9 cellular contexts compared by ENCODE assay signal in genomic region chr10:118564652-118565051, GRCh38.
DNase-seq lines count a peak whose midpoint lies in the region; ATAC-seq and TF ChIP-seq lines count a peak whose summit lies in the region.
"Had no signal": no experiment of that assay in that cellular context is flagged by ENCODE, and none has a peak within 500 bp of the region (broad histone marks: within the 10 kb centered on the region; RNA-seq: fewer than 3 reads in every experiment).

No MANE protein-coding gene starts in this region.

- H3K36me3 Mint-ChIP-seq in nephron progenitor cell (ENCODE audit: low read depth) = no peaks in the 10 kb centered on the region

- DNase-seq in EL (peak; percentile 13), NCI-H1436 (lab: John Stamatoyannopoulos, UW) (peak; percentile 17), choroid plexus epithelial cell (ENCODE audit: low read depth) (no peak), nephron progenitor cell (peak; percentile 43), NCI-H446 treated with DMSO at 0.1 percent for 48 hours (lab: John Stamatoyannopoulos, UW) (no peak)
- DNase-seq: MG63 had no signal

- H3K27me3 Mint-ChIP-seq in nephron progenitor cell (ENCODE audit: low read depth, poor library complexity) = peaks cover 7% of the 10 kb centered on the region

- no peak overlapping the region for H3K4me3 ChIP-seq in choroid plexus epithelial cell (ENCODE audit: low read depth, low read length)
- H3K4me3 ChIP-seq: MG63 had no signal

- no peak overlapping the region for H3K4me3 Mint-ChIP-seq in nephron progenitor cell
- H3K4me3 Mint-ChIP-seq: activated naive CD4-positive, alpha-beta T cell treated with anti-CD3 and anti-CD28 coated beads, Interleukin-2, amount 50 U/mL, for 24 hours had no signal

- H3K9me3 Mint-ChIP-seq in nephron progenitor cell = peaks cover 19% of the 10 kb centered on the region
- H3K9me3 Mint-ChIP-seq: activated naive CD4-positive, alpha-beta T cell treated with anti-CD3 and anti-CD28 coated beads, Interleukin-2, amount 50 U/mL, for 24 hours had no signal

- no peak for ATAC-seq in HG02852 (IDR thresholded peaks at IDR 0.05; ENCODE audit: unreplicated experiment)
- no peak for ATAC-seq in HG03108 (IDR thresholded peaks at IDR 0.05; ENCODE audit: unreplicated experiment)

- H3K27ac Mint-ChIP-seq in nephron progenitor cell = no peak overlapping the region
- H3K27ac Mint-ChIP-seq: activated naive CD4-positive, alpha-beta T cell treated with anti-CD3 and anti-CD28 coated beads, Interleukin-2, amount 50 U/mL, for 24 hours had no signal

- peaks cover 7% of the 10 kb centered on the region for H3K4me1 Mint-ChIP-seq in nephron progenitor cell

- TF ChIP-seq CTCF in choroid plexus epithelial cell (conservative IDR thresholded peaks at IDR 0.05; ENCODE audit: low read depth, low read length) (peak; percentile 30), nephron progenitor cell (IDR thresholded peaks at IDR 0.05) (peak; percentile 23)

Comparison
In these comparisons a context has a peak if more than half of its experiments do, and no peak if none do; other contexts are left out.
1. DNase-seq: peak in EL (single experiment), NCI-H1436 (single experiment) and nephron progenitor cell (single experiment); none in choroid plexus epithelial cell (single experiment) and NCI-H446 treated with DMSO at 0.1 percent for 48 hours (single experiment).